ENCODE assay signal across 27 cellular contexts in genomic region chr14:98408713-98409112, GRCh38.
DNase-seq lines count a peak whose midpoint lies in the region; ATAC-seq and TF ChIP-seq lines count a peak whose summit lies in the region.
"Had no signal": no experiment of that assay in that cellular context is flagged by ENCODE, and none has a peak within 500 bp of the region (broad histone marks: within the 10 kb centered on the region; RNA-seq: fewer than 3 reads in every experiment).

No MANE protein-coding gene starts in this region.

- H3K4me3 Mint-ChIP-seq in activated CD4-positive, alpha-beta T cell treated with anti-CD3 and anti-CD28 coated beads, Interleukin-2, amount 10 ng/mL, durations not matched to agents 24 days and 14 days, result no peak overlapping the region
- H3K4me3 Mint-ChIP-seq in activated naive CD8-positive, alpha-beta T cell treated with anti-CD3 and anti-CD28 coated beads, Interleukin-2, amount 50 U/mL, for 24 hours, result no peak overlapping the region
- H3K4me3 Mint-ChIP-seq in Calu3 (ENCODE audit: low read depth, unreplicated experiment), result no peak overlapping the region
- H3K4me3 Mint-ChIP-seq: CD4-positive, alpha-beta T cell; GM23338; immature natural killer cell; natural killer cell treated with Interleukin-12 subunit alpha and Interleukin-12 subunit beta and Interleukin-15 and Interleukin-18, amount 100 ng/mL, for 72 hours had no signal

- H3K4me3 ChIP-seq in A673 (ENCODE audit: low read depth, low read length, poor library complexity, severe bottlenecking), result no peak overlapping the region
- H3K4me3 ChIP-seq: A549, cardiac muscle cell, coronary artery, GM23338, Peyer's patch, stomach, vagina had no signal

- POLR2A ChIA-PET in A673 (lab: Charles Lee; ENCODE audit: low non-redundant PET), result no interaction called here

- no peak overlapping the region for H3K27ac ChIP-seq in A673 (ENCODE audit: low read depth, low read length, poor library complexity, severe bottlenecking)
- H3K27ac ChIP-seq: A549, cardiac muscle cell, coronary artery, Peyer's patch, stomach, vagina had no signal

- H3K9me3 ChIP-seq in A673 (ENCODE audit: low read depth, low read length, poor library complexity, severe bottlenecking), result no peaks in the 10 kb centered on the region
- H3K9me3 ChIP-seq: A549, Peyer's patch, stomach, vagina had no signal

- H3K36me3 Mint-ChIP-seq in activated CD4-positive, alpha-beta T cell treated with anti-CD3 and anti-CD28 coated beads, Interleukin-2, amount 10 ng/mL, durations not matched to agents 24 days and 14 days (ENCODE audit: low read depth), result no peaks in the 10 kb centered on the region
- no peaks in the 10 kb centered on the region for H3K36me3 Mint-ChIP-seq in activated naive CD8-positive, alpha-beta T cell treated with anti-CD3 and anti-CD28 coated beads, Interleukin-2, amount 50 U/mL, for 24 hours (ENCODE audit: low read depth)
- no peaks in the 10 kb centered on the region for H3K36me3 Mint-ChIP-seq in Calu3 (ENCODE audit: insufficient read depth, unreplicated experiment)
- H3K36me3 Mint-ChIP-seq: immature natural killer cell; natural killer cell treated with Interleukin-12 subunit alpha and Interleukin-12 subunit beta and Interleukin-15 and Interleukin-18, amount 100 ng/mL, for 72 hours had no signal

- no peak overlapping the region for H3K27ac Mint-ChIP-seq in activated CD4-positive, alpha-beta T cell treated with anti-CD3 and anti-CD28 coated beads, Interleukin-2, amount 10 ng/mL, durations not matched to agents 24 days and 14 days
- no peak overlapping the region for H3K27ac Mint-ChIP-seq in activated naive CD8-positive, alpha-beta T cell treated with anti-CD3 and anti-CD28 coated beads, Interleukin-2, amount 50 U/mL, for 24 hours
- no peak overlapping the region for H3K27ac Mint-ChIP-seq in Calu3 (ENCODE audit: unreplicated experiment)
- H3K27ac Mint-ChIP-seq: CD4-positive, alpha-beta T cell; GM23338; immature natural killer cell; natural killer cell treated with Interleukin-12 subunit alpha and Interleukin-12 subunit beta and Interleukin-15 and Interleukin-18, amount 100 ng/mL, for 72 hours had no signal

- no peaks in the 10 kb centered on the region for H3K27me3 Mint-ChIP-seq in activated CD4-positive, alpha-beta T cell treated with anti-CD3 and anti-CD28 coated beads, Interleukin-2, amount 10 ng/mL, durations not matched to agents 24 days and 14 days
- H3K27me3 Mint-ChIP-seq in activated naive CD8-positive, alpha-beta T cell treated with anti-CD3 and anti-CD28 coated beads, Interleukin-2, amount 50 U/mL, for 24 hours, result no peaks in the 10 kb centered on the region
- H3K27me3 Mint-ChIP-seq in Calu3 (ENCODE audit: unreplicated experiment), result no peaks in the 10 kb centered on the region
- H3K27me3 Mint-ChIP-seq: CD4-positive, alpha-beta T cell had no signal

- H3K9me3 Mint-ChIP-seq in activated CD4-positive, alpha-beta T cell treated with anti-CD3 and anti-CD28 coated beads, Interleukin-2, amount 10 ng/mL, durations not matched to agents 24 days and 14 days, result peaks cover 3% of the 10 kb centered on the region
- H3K9me3 Mint-ChIP-seq in activated naive CD8-positive, alpha-beta T cell treated with anti-CD3 and anti-CD28 coated beads, Interleukin-2, amount 50 U/mL, for 24 hours, result no peaks in the 10 kb centered on the region
- peaks cover 11% of the 10 kb centered on the region for H3K9me3 Mint-ChIP-seq in Calu3 (ENCODE audit: low read depth, unreplicated experiment)
- H3K9me3 Mint-ChIP-seq: CD4-positive, alpha-beta T cell; GM23338; immature natural killer cell; natural killer cell treated with Interleukin-12 subunit alpha and Interleukin-12 subunit beta and Interleukin-15 and Interleukin-18, amount 100 ng/mL, for 72 hours had no signal

- no peaks in the 10 kb centered on the region for H3K27me3 ChIP-seq in A673 (replicated peaks; ENCODE audit: insufficient read depth, low read depth, low read length, poor library complexity)
- H3K27me3 ChIP-seq: cardiac muscle cell, Peyer's patch, stomach, vagina had no signal

- H3K36me3 ChIP-seq in A673 (ENCODE audit: insufficient read depth, low read length, poor library complexity, severe bottlenecking), result no peaks in the 10 kb centered on the region
- H3K36me3 ChIP-seq: cardiac muscle cell, Peyer's patch, stomach, vagina had no signal

- BruUV-seq in Calu3 (replicated peaks; lab: Mats Ljungman, UMichigan), result no TSS peak
- BruUV-seq in A673 (replicated peaks; lab: Mats Ljungman, UMichigan), result no TSS peak

- CTCF ChIA-PET in Calu3 (lab: Charles Lee) (no interaction called here), A673 (lab: Charles Lee) (no interaction called here)

- peak; percentile 70 for DNase-seq in activated CD4-positive, alpha-beta T cell treated with anti-CD3 and anti-CD28 coated beads, Interleukin-2, amount 10 ng/mL, durations not matched to agents 24 days and 14 days
- no peak for DNase-seq in activated CD4-positive, alpha-beta T cell treated with anti-CD3 and anti-CD28 coated beads for 4 hours
- peak; percentile 4 for DNase-seq in stimulated activated CD4-positive, alpha-beta T cell treated with anti-CD3 and anti-CD28 coated beads, Interleukin-2, amount 100 ng/mL, for 4 hours (ENCODE audit: low read depth)
- DNase-seq in stimulated activated CD4-positive, alpha-beta T cell treated with anti-CD3 and anti-CD28 coated beads, Interleukin-2, amount 100 ng/mL, for 48 hours, result no peak
- peak; percentile 22 for DNase-seq in activated naive CD8-positive, alpha-beta T cell treated with anti-CD3 and anti-CD28 coated beads, Interleukin-2, amount 50 U/mL, for 24 hours
- no peak for DNase-seq in HT-29 (ENCODE audit: low spot score)
- DNase-seq in Calu3, result no peak
- DNase-seq in A673 (ENCODE audit: low spot score), result no peak
- DNase-seq: AML-193; CD4-positive, alpha-beta T cell; effector CD8-positive, alpha-beta T cell; EL; immature natural killer cell; left colon; MV-4-11; NCI-H1436; NCI-H446; NCI-H82; Peyer's patch; SHP77; stomach had no signal

- no peak for TF ChIP-seq CTCF in Calu3 (IDR thresholded peaks at IDR 0.05; ENCODE audit: unreplicated experiment)
- no peak for TF ChIP-seq CTCF in A673 (conservative IDR thresholded peaks at IDR 0.05; ENCODE audit: low read depth, low read length)

- no peaks in the 10 kb centered on the region for H3K4me1 ChIP-seq in A673 (ENCODE audit: insufficient read depth, low read length, poor library complexity, severe bottlenecking)
- H3K4me1 ChIP-seq: A549, Peyer's patch, stomach, vagina had no signal

- intact Hi-C loops in activated CD4-positive, alpha-beta T cell treated with anti-CD3 and anti-CD28 coated beads, Interleukin-2, amount 10 ng/mL, durations not matched to agents 24 days and 14 days (cut with micrococcal nuclease), result no loop called here
- intact Hi-C loops in Calu3 (cut with micrococcal nuclease; ENCODE audit: unreplicated experiment) (no loop called here), A673 (cut with micrococcal nuclease; ENCODE audit: unreplicated experiment) (no loop called here)

- ATAC-seq in activated naive CD8-positive, alpha-beta T cell treated with anti-CD3 and anti-CD28 coated beads, Interleukin-2, amount 50 U/mL, for 24 hours, result peak; percentile 95
- ATAC-seq: A549; GM23338; left colon; natural killer cell treated with Interleukin-12 subunit alpha and Interleukin-12 subunit beta and Interleukin-15 and Interleukin-18, amount 100 ng/mL, for 72 hours had no signal

- peaks cover 8% of the 10 kb centered on the region for H3K4me1 Mint-ChIP-seq in activated CD4-positive, alpha-beta T cell treated with anti-CD3 and anti-CD28 coated beads, Interleukin-2, amount 10 ng/mL, durations not matched to agents 24 days and 14 days
- H3K4me1 Mint-ChIP-seq in activated naive CD8-positive, alpha-beta T cell treated with anti-CD3 and anti-CD28 coated beads, Interleukin-2, amount 50 U/mL, for 24 hours, result peaks cover 15% of the 10 kb centered on the region
- no peaks in the 10 kb centered on the region for H3K4me1 Mint-ChIP-seq in Calu3 (ENCODE audit: low read depth, unreplicated experiment)
- H3K4me1 Mint-ChIP-seq: GM23338 had no signal

Comparison
In these comparisons a context has a peak if more than half of its experiments do, and no peak if none do; other contexts are left out.
1. DNase-seq: peak in activated CD4-positive, alpha-beta T cell treated with anti-CD3 and anti-CD28 coated beads, Interleukin-2, amount 10 ng/mL, durations not matched to agents 24 days and 14 days (single experiment), stimulated activated CD4-positive, alpha-beta T cell treated with anti-CD3 and anti-CD28 coated beads, Interleukin-2, amount 100 ng/mL, for 4 hours (single experiment) and activated naive CD8-positive, alpha-beta T cell treated with anti-CD3 and anti-CD28 coated beads, Interleukin-2, amount 50 U/mL, for 24 hours (single experiment); none in activated CD4-positive, alpha-beta T cell treated with anti-CD3 and anti-CD28 coated beads for 4 hours (0 of 2), stimulated activated CD4-positive, alpha-beta T cell treated with anti-CD3 and anti-CD28 coated beads, Interleukin-2, amount 100 ng/mL, for 48 hours (0 of 2), HT-29 (single experiment), Calu3 (single experiment) and A673 (single experiment).